1 cellular context compared by ENCODE assay signal in the genomic region with DNA sequence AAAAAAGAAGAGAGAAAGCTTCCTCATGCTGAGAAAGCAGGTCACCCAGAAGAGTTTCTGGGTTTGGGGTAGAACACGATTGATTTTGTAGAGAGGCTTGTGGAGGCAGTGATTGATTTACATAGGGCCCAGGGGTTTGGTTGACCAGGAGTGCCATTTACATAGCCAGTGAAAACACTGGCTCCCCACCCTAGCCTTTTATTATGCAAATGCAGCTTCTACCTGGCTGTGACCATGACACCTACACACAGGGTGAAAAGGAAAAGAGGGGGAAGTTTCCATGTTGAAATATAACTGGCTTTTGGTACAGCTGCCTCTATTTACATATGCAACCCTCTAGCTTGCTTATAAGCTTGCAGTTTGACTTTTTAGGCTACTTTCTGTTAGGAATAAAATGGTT.
TF ChIP-seq lines count a peak whose summit lies in the region.

No MANE protein-coding gene starts in this region.

TF ChIP-seq in WTC11, 78 proteins besides CTCF, POLR2A, EP300 and RAD21 (continued from another document):
- TF ChIP-seq, protein P1, sequence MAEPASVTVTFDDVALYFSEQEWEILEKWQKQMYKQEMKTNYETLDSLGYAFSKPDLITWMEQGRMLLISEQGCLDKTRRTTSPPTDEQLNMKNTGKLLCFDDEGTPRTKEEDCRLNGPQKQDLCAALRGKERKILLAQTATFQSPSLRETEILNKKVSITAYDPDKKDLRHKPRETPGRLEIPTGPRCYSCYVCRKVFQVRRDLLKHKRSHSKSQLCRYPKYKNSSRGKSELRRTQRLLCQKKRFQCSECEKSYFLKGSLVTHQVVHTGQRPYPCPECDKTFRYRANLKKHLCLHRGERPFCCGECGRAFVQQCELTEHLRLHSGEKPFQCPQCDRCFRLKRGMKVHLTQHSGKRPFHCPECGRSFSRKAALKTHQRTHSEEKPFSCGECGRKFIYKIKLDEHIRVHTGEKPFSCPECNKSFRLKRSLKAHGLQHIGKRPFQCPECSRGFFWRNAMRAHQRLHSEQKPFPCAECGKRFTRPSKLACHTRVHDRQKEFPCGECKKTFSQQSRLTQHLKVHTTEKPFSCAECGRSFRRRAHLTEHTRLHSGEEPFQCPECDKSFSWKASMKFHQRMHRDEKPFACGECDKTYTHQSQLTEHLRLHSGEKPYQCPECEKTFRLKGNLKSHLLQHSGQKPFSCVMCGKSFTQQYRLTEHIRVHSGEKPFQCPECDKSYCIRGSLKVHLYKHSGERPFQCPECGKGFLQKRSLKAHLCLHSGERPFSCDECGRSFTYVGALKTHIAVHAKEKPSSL (CRISPR knock-in tag; conservative IDR thresholded peaks at IDR 0.05): no peak
- TF ChIP-seq, protein P2, sequence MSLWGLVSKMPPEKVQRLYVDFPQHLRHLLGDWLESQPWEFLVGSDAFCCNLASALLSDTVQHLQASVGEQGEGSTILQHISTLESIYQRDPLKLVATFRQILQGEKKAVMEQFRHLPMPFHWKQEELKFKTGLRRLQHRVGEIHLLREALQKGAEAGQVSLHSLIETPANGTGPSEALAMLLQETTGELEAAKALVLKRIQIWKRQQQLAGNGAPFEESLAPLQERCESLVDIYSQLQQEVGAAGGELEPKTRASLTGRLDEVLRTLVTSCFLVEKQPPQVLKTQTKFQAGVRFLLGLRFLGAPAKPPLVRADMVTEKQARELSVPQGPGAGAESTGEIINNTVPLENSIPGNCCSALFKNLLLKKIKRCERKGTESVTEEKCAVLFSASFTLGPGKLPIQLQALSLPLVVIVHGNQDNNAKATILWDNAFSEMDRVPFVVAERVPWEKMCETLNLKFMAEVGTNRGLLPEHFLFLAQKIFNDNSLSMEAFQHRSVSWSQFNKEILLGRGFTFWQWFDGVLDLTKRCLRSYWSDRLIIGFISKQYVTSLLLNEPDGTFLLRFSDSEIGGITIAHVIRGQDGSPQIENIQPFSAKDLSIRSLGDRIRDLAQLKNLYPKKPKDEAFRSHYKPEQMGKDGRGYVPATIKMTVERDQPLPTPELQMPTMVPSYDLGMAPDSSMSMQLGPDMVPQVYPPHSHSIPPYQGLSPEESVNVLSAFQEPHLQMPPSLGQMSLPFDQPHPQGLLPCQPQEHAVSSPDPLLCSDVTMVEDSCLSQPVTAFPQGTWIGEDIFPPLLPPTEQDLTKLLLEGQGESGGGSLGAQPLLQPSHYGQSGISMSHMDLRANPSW (CRISPR knock-in tag; conservative IDR thresholded peaks at IDR 0.05; ENCODE audit: low read depth): no peak
- TF ChIP-seq ATF1 (CRISPR knock-in tag; IDR thresholded peaks at IDR 0.05): no peak
